In the genomic region with DNA sequence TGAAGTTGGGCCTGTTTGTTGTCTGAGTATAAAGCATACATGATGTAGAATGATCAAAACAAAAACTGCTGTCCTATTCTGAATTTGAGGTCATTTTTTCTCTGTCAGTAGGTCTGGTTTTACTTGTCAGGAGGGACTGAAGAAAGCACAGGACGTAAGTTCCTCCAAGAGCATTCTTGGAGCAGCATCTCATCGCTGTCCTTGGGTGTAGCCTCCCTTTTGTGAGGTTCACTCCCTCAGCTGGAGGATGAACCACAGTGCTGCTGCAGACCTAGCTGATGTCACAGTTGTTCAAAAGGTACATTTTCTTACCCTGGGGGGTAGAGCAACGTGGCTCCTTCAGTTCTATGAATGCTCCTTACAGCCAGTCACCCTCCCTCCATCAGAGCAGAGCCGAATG, we compare ENCODE assay signal across 14 cellular contexts.
DNase-seq lines count a peak whose midpoint lies in the region; ATAC-seq and TF ChIP-seq lines count a peak whose summit lies in the region.
"Had no signal": no experiment of that assay in that cellular context is flagged by ENCODE, and none has a peak within 500 bp of the region (broad histone marks: within the 10 kb centered on the region; RNA-seq: fewer than 3 reads in every experiment).

No MANE protein-coding gene starts in this region.

- no peak overlapping the region for H3K9ac ChIP-seq in GM23248

- H3K9me3 Mint-ChIP-seq in CD14-positive monocyte, result no peaks in the 10 kb centered on the region
- H3K9me3 Mint-ChIP-seq: CD8-positive, alpha-beta memory T cell; H9 had no signal

- no peak overlapping the region for H3K4me2 ChIP-seq in GM23248 (ENCODE audit: unreplicated experiment)

- H3K4me1 Mint-ChIP-seq in CD14-positive monocyte, result peaks cover 8% of the 10 kb centered on the region

- no peak overlapping the region for H3K27ac ChIP-seq in GM23248

- no peak overlapping the region for H3K4me3 Mint-ChIP-seq in CD14-positive monocyte
- H3K4me3 Mint-ChIP-seq: CD8-positive, alpha-beta memory T cell; H9 had no signal

- H3K27ac Mint-ChIP-seq in CD14-positive monocyte, result no peak overlapping the region
- H3K27ac Mint-ChIP-seq: H9 had no signal

- no peaks in the 10 kb centered on the region for H3K36me3 Mint-ChIP-seq in CD14-positive monocyte

- no peak for TF ChIP-seq CTCF in fibroblast of the aortic adventitia (IDR thresholded peaks at IDR 0.05; ENCODE audit: insufficient read depth, low read length)
- TF ChIP-seq CTCF in CD14-positive monocyte (IDR thresholded peaks at IDR 0.05), result no peak

- no peaks in the 10 kb centered on the region for H3F3A ChIP-seq in GM23248 (ENCODE audit: insufficient read depth)

- H3K27me3 ChIP-seq in GM23248 (replicated peaks; ENCODE audit: insufficient read depth), result no peaks in the 10 kb centered on the region
- H3K27me3 ChIP-seq: BE2C had no signal

- no peak overlapping the region for H3K4me3 ChIP-seq in GM23248
- no peak overlapping the region for H3K4me3 ChIP-seq in fibroblast of the aortic adventitia (ENCODE audit: low read depth, low read length)
- H3K4me3 ChIP-seq: K562 had no signal

- no peak overlapping the region for H2AFZ ChIP-seq in GM23248

- no peaks in the 10 kb centered on the region for H3K36me3 ChIP-seq in GM23248 (ENCODE audit: low read depth)
- H3K36me3 ChIP-seq: BE2C had no signal

- in situ Hi-C loops in GM23248 (cut with MboI), result no loop called here

- H3K4me1 ChIP-seq in GM23248 (ENCODE audit: insufficient read depth), result no peaks in the 10 kb centered on the region
- H3K4me1 ChIP-seq: BE2C, Caco-2 had no signal

- H3K9me3 ChIP-seq in GM23248 (ENCODE audit: low read depth), result no peaks in the 10 kb centered on the region
- H3K9me3 ChIP-seq: BE2C, Caco-2 had no signal

- H3K27me3 Mint-ChIP-seq in CD14-positive monocyte (ENCODE audit: low read depth in 3 of 3), result peaks cover 0 to 5% (median 0%) of the 10 kb centered on the region in 3 donors
- H3K27me3 Mint-ChIP-seq: CD8-positive, alpha-beta memory T cell had no signal

- intact Hi-C loops in CD14-positive monocyte (cut with micrococcal nuclease) (no loop called here), cardiac septum (cut with DNase I) (no loop called here)

- no peaks in the 10 kb centered on the region for H3K79me2 ChIP-seq in GM23248 (ENCODE audit: insufficient read depth)

- peak; percentile 10 for DNase-seq in GM23248
- DNase-seq in amniotic epithelial cell (ENCODE audit: low read depth), result peak; percentile 25
- peak; percentile 21 for DNase-seq in fibroblast of the aortic adventitia (ENCODE audit: low read depth)
- no peak for DNase-seq in CD14-positive monocyte (ENCODE audit: low spot score)
- no peak for DNase-seq in cardiac septum (ENCODE audit: low spot score)
- DNase-seq: BE2C; Caco-2; CD8-positive, alpha-beta memory T cell; DMS53; GOT3; H9 had no signal

- ATAC-seq in GM19023 (IDR thresholded peaks at IDR 0.05; ENCODE audit: unreplicated experiment), result no peak
- no peak for ATAC-seq in HG02678 (IDR thresholded peaks at IDR 0.05; ENCODE audit: unreplicated experiment)
- ATAC-seq: K562 had no signal

- H4K20me1 ChIP-seq in GM23248 (ENCODE audit: insufficient read depth), result no peaks in the 10 kb centered on the region

- 62 to 74% methylated on average over 4 of the region's 4 CpGs for WGBS in GM23248 (ENCODE audit: low coverage in 1 of 2, low lambda C conversion rate in 2 of 2, missing lambda C conversion rate in 2 of 2), 2 experiments

- H3K9me2 ChIP-seq in GM23248 (ENCODE audit: insufficient read depth), result no peaks in the 10 kb centered on the region

Comparison
In these comparisons a context has a peak if more than half of its experiments do, and no peak if none do; other contexts are left out.
1. DNase-seq: peak in GM23248 (single experiment), amniotic epithelial cell (single experiment) and fibroblast of the aortic adventitia (single experiment); none in CD14-positive monocyte (single experiment) and cardiac septum (single experiment).